ENCODE assay signal across 10 cellular contexts in genomic region chr9:93345630-93346239, GRCh38.
A peak's percentile ranks its signal among the peaks of the same experiment; 100 is the strongest.
DNase-seq lines count a peak whose midpoint lies in the region; ATAC-seq and TF ChIP-seq lines count a peak whose summit lies in the region.
"Had no signal": no experiment of that assay in that cellular context is flagged by ENCODE, and none has a peak within 500 bp of the region (broad histone marks: within the 10 kb centered on the region; RNA-seq: fewer than 3 reads in every experiment).

No MANE protein-coding gene starts in this region.

- H3K27me3 ChIP-seq in Peyer's patch (peaks cover 0 to 8% of the 10 kb centered on the region in 2 donors), stomach smooth muscle (ENCODE audit: control insufficient read depth in 1 of 2, insufficient read depth in 2 of 2, low read length in 2 of 2) (peaks cover 0 to 3% of the 10 kb centered on the region in 2 donors), SJCRH30 (no peaks in the 10 kb centered on the region)

- H3K36me3 ChIP-seq in Peyer's patch (no peaks in the 10 kb centered on the region), stomach smooth muscle (ENCODE audit: control insufficient read depth in 2 of 2, insufficient read depth in 2 of 2, low read length in 2 of 2) (no peaks in the 10 kb centered on the region), SJCRH30 (no peaks in the 10 kb centered on the region)

- no peaks in the 10 kb centered on the region for H3K9me3 Mint-ChIP-seq in endothelial cell (ENCODE audit: unreplicated experiment)
- no peaks in the 10 kb centered on the region for H3K9me3 Mint-ChIP-seq in mesothelial cell of epicardium

- peaks cover 9% of the 10 kb centered on the region for H3K27me3 Mint-ChIP-seq in endothelial cell (ENCODE audit: unreplicated experiment)
- peaks cover 85% of the 10 kb centered on the region for H3K27me3 Mint-ChIP-seq in mesothelial cell of epicardium (ENCODE audit: low read depth)

- H3K4me3 Mint-ChIP-seq in endothelial cell (ENCODE audit: unreplicated experiment) (peak overlapping the region; percentile 21), mesothelial cell of epicardium (peak overlapping the region; percentile 59)

- H3K4me1 Mint-ChIP-seq in endothelial cell (ENCODE audit: unreplicated experiment), result peaks cover 4% of the 10 kb centered on the region
- peaks cover 10% of the 10 kb centered on the region for H3K4me1 Mint-ChIP-seq in mesothelial cell of epicardium

- no peak for TF ChIP-seq CTCF in Peyer's patch (IDR thresholded peaks at IDR 0.05)
- TF ChIP-seq CTCF in endothelial cell (IDR thresholded peaks at IDR 0.05; ENCODE audit: unreplicated experiment), result no peak
- TF ChIP-seq CTCF in mesothelial cell of epicardium (IDR thresholded peaks at IDR 0.05; ENCODE audit: unreplicated experiment), result no peak

- H3K4me1 ChIP-seq in Peyer's patch, result peaks cover 0 to 11% (median 2%) of the 10 kb centered on the region in 4 donors
- H3K4me1 ChIP-seq in stomach smooth muscle (ENCODE audit: control insufficient read depth, insufficient read depth, low read length), result no peaks in the 10 kb centered on the region
- no peaks in the 10 kb centered on the region for H3K4me1 ChIP-seq in SJCRH30

- DNase-seq in Peyer's patch (no peak), endothelial cell (ENCODE audit: low spot score) (no peak), mesothelial cell of epicardium (ENCODE audit: low spot score in 2 of 2, unreplicated experiment in 2 of 2) (no peak), SJCRH30 (no peak), DMS153 (lab: John Stamatoyannopoulos, UW) (no peak)
- DNase-seq in stimulated activated CD4-positive, alpha-beta T cell treated with anti-CD3 and anti-CD28 coated beads, Interleukin-2, amount 100 ng/mL, for 48 hours, result no peak
- DNase-seq: stimulated activated CD4-positive, alpha-beta T cell treated with anti-CD3 and anti-CD28 coated beads, Interleukin-4, amount 100 ng/mL, for 24 hours had no signal

- peaks cover 4% of the 10 kb centered on the region for H3K36me3 Mint-ChIP-seq in endothelial cell (ENCODE audit: low read depth, unreplicated experiment)
- H3K36me3 Mint-ChIP-seq in mesothelial cell of epicardium, result no peaks in the 10 kb centered on the region

- H3K4me3 ChIP-seq in Peyer's patch (peak overlapping the region; percentile 16 to 60 (median 38)), stomach smooth muscle (ENCODE audit: low read length in 2 of 2) (peak overlapping the region; percentile 45 to 71), SJCRH30 (no peak overlapping the region)

- H3K27ac ChIP-seq in Peyer's patch, result no peak overlapping the region
- no peak overlapping the region for H3K27ac ChIP-seq in stomach smooth muscle (ENCODE audit: low read length)
- H3K27ac ChIP-seq in SJCRH30, result no peak overlapping the region
- H3K27ac ChIP-seq: VCaP had no signal

- H3K9me3 ChIP-seq in Peyer's patch (no peaks in the 10 kb centered on the region), stomach smooth muscle (ENCODE audit: control insufficient read depth in 2 of 2, low read length in 2 of 2) (no peaks in the 10 kb centered on the region), SJCRH30 (replicated peaks) (no peaks in the 10 kb centered on the region)

- peak overlapping the region; percentile 21 to 27 for H3K9ac ChIP-seq in stomach smooth muscle (ENCODE audit: low read length in 2 of 2)

- H3K27ac Mint-ChIP-seq in endothelial cell (ENCODE audit: unreplicated experiment) (no peak overlapping the region), mesothelial cell of epicardium (no peak overlapping the region)

- no peak for ATAC-seq in GM19463 (IDR thresholded peaks at IDR 0.05; ENCODE audit: unreplicated experiment)

- TF ChIP-seq POLR2A in Peyer's patch (IDR thresholded peaks at IDR 0.05), result no peak
